ENCODE assay signal across 8 cellular contexts in the genomic region with DNA sequence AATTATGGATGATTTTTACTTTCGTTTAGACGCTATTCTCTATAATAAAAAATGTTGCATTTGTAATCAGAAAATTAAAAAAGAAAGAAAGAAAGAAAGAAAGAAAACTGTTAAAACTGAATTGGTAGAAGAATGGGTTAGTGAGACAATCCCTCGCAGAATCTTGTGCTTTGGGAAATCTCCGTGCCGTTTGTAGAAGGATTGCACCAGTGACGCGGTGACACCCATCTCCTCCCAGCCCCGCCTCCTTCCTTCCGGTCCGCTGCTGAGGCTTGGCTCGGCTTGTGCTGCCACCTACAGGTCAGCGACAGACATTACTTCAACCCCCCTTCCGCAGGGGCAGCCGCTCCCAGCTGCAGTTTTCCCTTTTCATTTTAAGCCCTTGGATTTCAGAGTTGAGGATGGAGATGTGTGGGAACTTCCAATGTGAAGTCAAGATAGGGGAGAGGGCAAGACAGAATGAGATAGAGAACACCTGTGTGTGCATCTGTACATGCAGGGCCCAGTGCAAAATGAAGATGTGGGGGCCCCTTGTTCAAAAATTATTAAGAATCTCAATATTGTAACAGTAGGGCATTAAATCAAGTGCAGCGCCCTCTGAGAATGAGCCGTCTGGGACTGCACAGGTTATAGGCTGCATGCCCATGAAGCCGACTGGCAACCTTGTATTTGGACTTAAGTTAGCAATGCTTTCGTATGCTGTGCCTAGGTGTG. TPM values are rescaled to one million over a fixed set of nuclear protein-coding genes. Genes with fewer than 3 reads are reported as not detected.
DNase-seq lines count a peak whose midpoint lies in the region; ATAC-seq and TF ChIP-seq lines count a peak whose summit lies in the region.

No MANE protein-coding gene starts in this region.

- H3K4me3 ChIP-seq in ascending aorta (peak overlapping the region; percentile 52 to 64), hepatocyte (peak overlapping the region; percentile 47)

- H3K4me1 ChIP-seq in ascending aorta (no peaks in the 10 kb centered on the region), hepatocyte (ENCODE audit: insufficient read depth) (peaks cover 3% of the 10 kb centered on the region)

- intact Hi-C loops in ascending aorta (cut with DNase I) = loop anchor here (1.0 to 5.0 kb wide), 5 partner anchors 41 to 431 kb away; partner anchors contain the start of genes MPST and TST

- H3K4me1 Mint-ChIP-seq in T-helper 2 cell treated with Interferon-gamma antibody and Interleukin-4, amounts not matched to agents 5 μg/mL and 100 μg/mL, for 36 hours (ENCODE audit: low read depth) = peaks cover 9% of the 10 kb centered on the region

- peak overlapping the region; percentile 81 for H2AFZ ChIP-seq in hepatocyte

- no peaks in the 10 kb centered on the region for H3K36me3 Mint-ChIP-seq in T-helper 2 cell treated with Interferon-gamma antibody and Interleukin-4, amounts not matched to agents 5 μg/mL and 100 μg/mL, for 36 hours (ENCODE audit: low read depth)

- no peaks in the 10 kb centered on the region for H3K9me3 Mint-ChIP-seq in T-helper 2 cell treated with Interferon-gamma antibody and Interleukin-4, amounts not matched to agents 5 μg/mL and 100 μg/mL, for 36 hours

- H4K20me1 ChIP-seq in hepatocyte (ENCODE audit: insufficient read depth, poor library complexity, severe bottlenecking) = no peaks in the 10 kb centered on the region

- peak; percentile 92 to 94 (median 94) for TF ChIP-seq CTCF in ascending aorta (IDR thresholded peaks at IDR 0.05)
- TF ChIP-seq CTCF in hepatocyte (IDR thresholded peaks at IDR 0.05; ENCODE audit: poor library complexity) = peak; percentile 93

- peak overlapping the region; percentile 91 for H3K27ac Mint-ChIP-seq in T-helper 2 cell treated with Interferon-gamma antibody and Interleukin-4, amounts not matched to agents 5 μg/mL and 100 μg/mL, for 36 hours

- ATAC-seq in HG02588 (IDR thresholded peaks at IDR 0.05; ENCODE audit: unreplicated experiment) = peak; percentile 56
- ATAC-seq in GM21619 (IDR thresholded peaks at IDR 0.05; ENCODE audit: unreplicated experiment) = no peak

- H3K27ac ChIP-seq in ascending aorta (no peak overlapping the region), hepatocyte (peak overlapping the region; percentile 28)

- H3K36me3 ChIP-seq in ascending aorta (no peaks in the 10 kb centered on the region), hepatocyte (replicated peaks; ENCODE audit: insufficient read depth, low read depth) (no peaks in the 10 kb centered on the region)

- H3K4me2 ChIP-seq in hepatocyte = peak overlapping the region; percentile 81

- WGBS in hepatocyte (ENCODE audit: low lambda C conversion rate, missing lambda C conversion rate) = 20% methylated on average over 18 of the region's 18 CpGs

- H3K27me3 Mint-ChIP-seq in T-helper 2 cell treated with Interferon-gamma antibody and Interleukin-4, amounts not matched to agents 5 μg/mL and 100 μg/mL, for 36 hours (ENCODE audit: low read depth) = no peaks in the 10 kb centered on the region

- H3K9me3 ChIP-seq in ascending aorta (no peaks in the 10 kb centered on the region), hepatocyte (ENCODE audit: low read depth) (no peaks in the 10 kb centered on the region)

- H3K4me3 Mint-ChIP-seq in T-helper 2 cell treated with Interferon-gamma antibody and Interleukin-4, amounts not matched to agents 5 μg/mL and 100 μg/mL, for 36 hours = peak overlapping the region; percentile 91

- H3K79me2 ChIP-seq in hepatocyte = no peaks in the 10 kb centered on the region

- H3K9me2 ChIP-seq in hepatocyte (replicated peaks; ENCODE audit: insufficient read depth) = no peaks in the 10 kb centered on the region

- peak; percentile 76 for DNase-seq in DMS53 (lab: John Stamatoyannopoulos, UW)
- DNase-seq in NCI-H1930 (lab: John Stamatoyannopoulos, UW) = peak; percentile 55 to 87
- DNase-seq in T-helper 2 cell treated with Interferon-gamma antibody and Interleukin-4, amounts not matched to agents 5 μg/mL and 100 μg/mL, for 36 hours (ENCODE audit: low spot score) = peak; percentile 83
- peak; percentile 48 to 93 for DNase-seq in ascending aorta (ENCODE audit: low spot score in 2 of 2)
- peak; percentile 95 for DNase-seq in hepatocyte (ENCODE audit: low spot score)
- DNase-seq in retina = peak; percentile 88

- no peaks in the 10 kb centered on the region for H3K27me3 ChIP-seq in ascending aorta
- H3K27me3 ChIP-seq in hepatocyte = no peaks in the 10 kb centered on the region

RNA-seq across cellular contexts. Expression of gene TST, which starts 41.1 kb away (rescaled TPM):
- total RNA-seq in ascending aorta = 22.7 TPM
- total RNA-seq in hepatocyte = 111 and 114 TPM in 2 replicates
- polyA plus RNA-seq in hepatocyte = 47.0 and 50.2 TPM in 2 replicates

RNA-seq across cellular contexts. Expression of gene MPST, which starts 41.4 kb away (rescaled TPM):
- total RNA-seq in ascending aorta (113 TPM), hepatocyte (136 and 156 TPM in 2 replicates)
- polyA plus RNA-seq in hepatocyte = 179 and 193 TPM in 2 replicates
